In genomic region chr7:50273870-50274269, GRCh38 we compare ENCODE assay signal across 21 cellular contexts. TPM values are rescaled to one million over a fixed set of nuclear protein-coding genes. Genes with fewer than 3 reads are reported as not detected.
DNase-seq lines count a peak whose midpoint lies in the region; ATAC-seq and TF ChIP-seq lines count a peak whose summit lies in the region.
"Had no signal": no experiment of that assay in that cellular context is flagged by ENCODE, and none has a peak within 500 bp of the region (broad histone marks: within the 10 kb centered on the region; RNA-seq: fewer than 3 reads in every experiment).

No MANE protein-coding gene starts in this region.

- TF ChIP-seq CTCF in omental fat pad (IDR thresholded peaks at IDR 0.05), result no peak

- H3K27ac ChIP-seq in KOPT-K1 (ENCODE audit: low read depth, low read length, poor library complexity, severe bottlenecking), result peak overlapping the region; percentile 54
- H3K27ac ChIP-seq: body of pancreas, coronary artery, foreskin keratinocyte, VCaP had no signal

- peaks cover 0 to 19% of the 10 kb centered on the region in 2 donors for H3K36me3 Mint-ChIP-seq in activated naive CD4-positive, alpha-beta T cell treated with anti-CD3 and anti-CD28 coated beads, Interleukin-2, amount 50 U/mL, for 72 hours

- peak; percentile 41 to 62 for ATAC-seq in activated naive CD4-positive, alpha-beta T cell treated with anti-CD3 and anti-CD28 coated beads, Interleukin-2, amount 50 U/mL, for 72 hours
- ATAC-seq in stimulated activated naive CD8-positive, alpha-beta T cell treated with anti-CD3 and anti-CD28 coated beads, Interleukin-15, Interleukin-2, amounts not matched to agents 100 U/mL and 50 U/mL, for 24 hours, result peak; percentile 20
- ATAC-seq in omental fat pad (ENCODE audit: low FRiP score) (no peak), GM19452 (IDR thresholded peaks at IDR 0.05; ENCODE audit: unreplicated experiment) (no peak)
- ATAC-seq: body of pancreas, foreskin keratinocyte, GM23338, right cardiac atrium had no signal

- no peaks in the 10 kb centered on the region for H3K36me3 ChIP-seq in KOPT-K1 (ENCODE audit: insufficient read depth, low read length)

- H3K9me3 ChIP-seq in KOPT-K1 (ENCODE audit: insufficient read depth, low read length, poor library complexity, severe bottlenecking), result peaks cover 9% of the 10 kb centered on the region
- H3K9me3 ChIP-seq: body of pancreas had no signal

- DNase-seq in activated naive CD4-positive, alpha-beta T cell treated with anti-CD3 and anti-CD28 coated beads, Interleukin-2, amount 50 U/mL, for 72 hours (ENCODE audit: low spot score in 2 of 2), result no peak
- no peak for DNase-seq in activated naive CD4-positive, alpha-beta T cell treated with anti-CD3 and anti-CD28 coated beads, Interleukin-2, amount 50 U/mL, for 16 hours
- DNase-seq in SIG-M5 treated with dmso at 0.1 percent for 504 hours (lab: John Stamatoyannopoulos, UW; ENCODE audit: unreplicated experiment) (peak; percentile 84), SK-N-DZ (ENCODE audit: low spot score) (no peak), omental fat pad (ENCODE audit: low spot score) (no peak)
- no peak for DNase-seq in stimulated activated naive CD8-positive, alpha-beta T cell treated with anti-CD3 and anti-CD28 coated beads, Interleukin-15, Interleukin-2, amounts not matched to agents 100 U/mL and 50 U/mL, for 24 hours
- DNase-seq: ACHN; activated effector memory CD4-positive, alpha-beta T cell treated with Interleukin-2 at 50 U/mL for 16 hours; body of pancreas; foreskin keratinocyte; IMR-90; NCI-H1105 treated with DMSO at 0.1 percent for 48 hours; nucleus accumbens; right cardiac atrium; substantia nigra; T-helper 1 cell had no signal

- H3K9me3 Mint-ChIP-seq in activated naive CD4-positive, alpha-beta T cell treated with anti-CD3 and anti-CD28 coated beads, Interleukin-2, amount 50 U/mL, for 72 hours, result peaks cover 0 to 6% of the 10 kb centered on the region in 2 donors

- H3K27ac Mint-ChIP-seq in activated naive CD4-positive, alpha-beta T cell treated with anti-CD3 and anti-CD28 coated beads, Interleukin-2, amount 50 U/mL, for 72 hours, result peak overlapping the region; percentile 19 to 53
- H3K27ac Mint-ChIP-seq: GM23338 had no signal

RNA-seq across cellular contexts. Expression of gene IKZF1, which starts 30.6 kb away (rescaled TPM):
- 100 to 1,000 TPM; 208 to 327 TPM for total RNA-seq in activated naive CD4-positive, alpha-beta T cell treated with anti-CD3 and anti-CD28 coated beads, Interleukin-2, amount 50 U/mL, for 72 hours
- polyA plus RNA-seq in SK-N-DZ (2014; cell fraction: cytosol; rRNA removed), result not detected in 2 replicates
- not detected in 2 replicates for polyA plus RNA-seq in SK-N-DZ (2014; cell fraction: nucleus; rRNA removed)
- 10 to 100 TPM; 14.6 to 34.5 (median 21.7) TPM for total RNA-seq in omental fat pad
- total RNA-seq: foreskin keratinocyte, IMR-90 had no signal
- polyA plus RNA-seq: foreskin keratinocyte, IMR-90 had no signal

Comparison
In these comparisons a context has a peak if more than half of its experiments do, and no peak if none do; other contexts are left out.
1. ATAC-seq: peak in activated naive CD4-positive, alpha-beta T cell treated with anti-CD3 and anti-CD28 coated beads, Interleukin-2, amount 50 U/mL, for 72 hours (2 of 2) and stimulated activated naive CD8-positive, alpha-beta T cell treated with anti-CD3 and anti-CD28 coated beads, Interleukin-15, Interleukin-2, amounts not matched to agents 100 U/mL and 50 U/mL, for 24 hours (single experiment); none in omental fat pad (single experiment) and GM19452 (single experiment).
2. RNA of gene IKZF1, which starts 30.6 kb away (total RNA-seq): 208 to 327 TPM in activated naive CD4-positive, alpha-beta T cell treated with anti-CD3 and anti-CD28 coated beads, Interleukin-2, amount 50 U/mL, for 72 hours; 14.6 to 34.5 TPM in omental fat pad; every median in the first group is over 4 times any median in the second.